Comparison of ENCODE assay signal across 11 cellular contexts in the genomic region with DNA sequence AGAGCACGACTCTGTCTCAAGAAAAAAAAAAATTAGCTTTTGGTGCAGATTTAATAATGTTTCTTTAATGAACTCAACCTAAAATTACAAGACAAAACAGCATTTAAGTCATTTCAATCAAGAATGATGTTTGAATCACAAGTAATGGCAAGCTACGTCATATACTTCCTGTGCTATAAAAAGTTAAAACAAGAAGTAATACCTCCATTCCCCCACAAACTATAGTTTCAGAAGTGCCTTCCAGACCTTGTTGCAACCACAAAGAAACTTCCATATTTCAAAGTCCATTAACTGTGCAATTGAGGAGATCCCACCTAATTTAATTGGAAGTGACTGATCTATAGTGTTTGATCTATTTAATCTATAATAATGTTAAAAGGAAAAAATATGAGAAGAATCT. TPM values are rescaled to one million over a fixed set of nuclear protein-coding genes. Genes with fewer than 3 reads are reported as not detected.
DNase-seq lines count a peak whose midpoint lies in the region; ATAC-seq and TF ChIP-seq lines count a peak whose summit lies in the region.
"Had no signal": no experiment of that assay in that cellular context is flagged by ENCODE, and none has a peak within 500 bp of the region (broad histone marks: within the 10 kb centered on the region; RNA-seq: fewer than 3 reads in every experiment).

No MANE protein-coding gene starts in this region.

- WGBS in smooth muscle cell (ENCODE audit: low lambda C conversion rate) = 100% methylated on average over 2 of the region's 2 CpGs

- peaks cover 16% of the 10 kb centered on the region for H3K4me1 ChIP-seq in DOHH2 (ENCODE audit: control insufficient read depth, low read length)
- H3K4me1 ChIP-seq in smooth muscle cell (ENCODE audit: low read depth) = no peaks in the 10 kb centered on the region
- H3K4me1 ChIP-seq: Peyer's patch had no signal

- H3K4me1 Mint-ChIP-seq in activated T-helper 2 cell treated with anti-CD3 and anti-CD28 coated beads, Interferon-gamma antibody, Interleukin-2, Interleukin-4, amounts not matched to agents 10 μg/mL and 5 μg/mL and 100 μg/mL, durations not matched to agents 14 hours and 24 hours and 36 hours (ENCODE audit: low read depth) = peaks cover 30% of the 10 kb centered on the region

- no peak overlapping the region for H3K9ac ChIP-seq in smooth muscle cell (ENCODE audit: low read depth)

- TF ChIP-seq CTCF in DOHH2 (IDR thresholded peaks at IDR 0.05; ENCODE audit: low read depth, low read length, poor library complexity, severe bottlenecking) (no peak), smooth muscle cell (IDR thresholded peaks at IDR 0.05; ENCODE audit: borderline replicate concordance, insufficient read depth, poor library complexity, severe bottlenecking) (no peak)

- no peak overlapping the region for H2AFZ ChIP-seq in smooth muscle cell (ENCODE audit: low read depth)

- intact Hi-C loops in activated T-helper 2 cell treated with anti-CD3 and anti-CD28 coated beads, Interferon-gamma antibody, Interleukin-2, Interleukin-4, amounts not matched to agents 10 μg/mL and 5 μg/mL and 100 μg/mL, durations not matched to agents 14 hours and 24 hours and 36 hours (cut with micrococcal nuclease) = no loop called here

- DNase-seq in activated T-helper 2 cell treated with anti-CD3 and anti-CD28 coated beads, Interferon-gamma antibody, Interleukin-2, Interleukin-4, amounts not matched to agents 10 μg/mL and 5 μg/mL and 100 μg/mL, durations not matched to agents 14 hours and 24 hours and 36 hours (ENCODE audit: low spot score) = no peak
- no peak for DNase-seq in mesenteric fat pad (ENCODE audit: low spot score)
- no peak for DNase-seq in cortex of kidney (lab: John Stamatoyannopoulos, UW)
- DNase-seq in smooth muscle cell (lab: John Stamatoyannopoulos, UW; ENCODE audit: unreplicated experiment) = no peak
- DNase-seq: NCI-H146, nucleus accumbens, Peyer's patch had no signal

- no peaks in the 10 kb centered on the region for H3K9me2 ChIP-seq in DOHH2 (replicated peaks; ENCODE audit: control insufficient read depth, low read length)

- H3K9me3 ChIP-seq in DOHH2 (ENCODE audit: control insufficient read depth, insufficient read depth, low read length) (no peaks in the 10 kb centered on the region), smooth muscle cell (replicated peaks; ENCODE audit: low read depth) (no peaks in the 10 kb centered on the region)
- H3K9me3 ChIP-seq: Peyer's patch had no signal

- H3F3A ChIP-seq in DOHH2 (ENCODE audit: control insufficient read depth, insufficient read depth) (no peaks in the 10 kb centered on the region; the same call in none of the 2 replicates), smooth muscle cell (ENCODE audit: low read depth) (no peaks in the 10 kb centered on the region)

- H3K36me3 ChIP-seq in DOHH2 (ENCODE audit: control insufficient read depth, low read length) (peaks cover 10% of the 10 kb centered on the region), smooth muscle cell (ENCODE audit: low read depth) (no peaks in the 10 kb centered on the region)
- H3K36me3 ChIP-seq: Peyer's patch had no signal

- H3K27me3 Mint-ChIP-seq in activated T-helper 2 cell treated with anti-CD3 and anti-CD28 coated beads, Interferon-gamma antibody, Interleukin-2, Interleukin-4, amounts not matched to agents 10 μg/mL and 5 μg/mL and 100 μg/mL, durations not matched to agents 14 hours and 24 hours and 36 hours (ENCODE audit: low read depth) = no peaks in the 10 kb centered on the region

- H3K27ac Mint-ChIP-seq in activated T-helper 2 cell treated with anti-CD3 and anti-CD28 coated beads, Interferon-gamma antibody, Interleukin-2, Interleukin-4, amounts not matched to agents 10 μg/mL and 5 μg/mL and 100 μg/mL, durations not matched to agents 14 hours and 24 hours and 36 hours = peak overlapping the region; percentile 25

- H3K9me3 Mint-ChIP-seq in activated T-helper 2 cell treated with anti-CD3 and anti-CD28 coated beads, Interferon-gamma antibody, Interleukin-2, Interleukin-4, amounts not matched to agents 10 μg/mL and 5 μg/mL and 100 μg/mL, durations not matched to agents 14 hours and 24 hours and 36 hours = no peaks in the 10 kb centered on the region

- H3K27ac ChIP-seq in DOHH2 (ENCODE audit: low read depth, low read length) (peak overlapping the region; percentile 46), smooth muscle cell (ENCODE audit: low read depth) (no peak overlapping the region)
- H3K27ac ChIP-seq: Peyer's patch had no signal

- ATAC-seq in GM21367 (IDR thresholded peaks at IDR 0.05; ENCODE audit: unreplicated experiment) = peak; percentile 49
- ATAC-seq in HG03432 (IDR thresholded peaks at IDR 0.05; ENCODE audit: unreplicated experiment) = peak; percentile 75
- ATAC-seq in HG03571 (IDR thresholded peaks at IDR 0.05; ENCODE audit: unreplicated experiment) = no peak

- H4K20me1 ChIP-seq in DOHH2 (ENCODE audit: control insufficient read depth, insufficient read depth, low read depth, low read length) (peaks cover 12% of the 10 kb centered on the region; the same call in 1 of the 2 replicates), smooth muscle cell (ENCODE audit: low read depth) (peaks cover 98% of the 10 kb centered on the region)

- H3K79me2 ChIP-seq in DOHH2 (ENCODE audit: control insufficient read depth, low read length) (peaks cover 88% of the 10 kb centered on the region), smooth muscle cell (ENCODE audit: low read depth) (peaks cover 90% of the 10 kb centered on the region)

- peaks cover 28% of the 10 kb centered on the region for H3K36me3 Mint-ChIP-seq in activated T-helper 2 cell treated with anti-CD3 and anti-CD28 coated beads, Interferon-gamma antibody, Interleukin-2, Interleukin-4, amounts not matched to agents 10 μg/mL and 5 μg/mL and 100 μg/mL, durations not matched to agents 14 hours and 24 hours and 36 hours (ENCODE audit: low read depth)

- no peak overlapping the region for H3K4me3 Mint-ChIP-seq in activated T-helper 2 cell treated with anti-CD3 and anti-CD28 coated beads, Interferon-gamma antibody, Interleukin-2, Interleukin-4, amounts not matched to agents 10 μg/mL and 5 μg/mL and 100 μg/mL, durations not matched to agents 14 hours and 24 hours and 36 hours (ENCODE audit: low read depth)

- H3K4me3 ChIP-seq in DOHH2 (ENCODE audit: low read length) (peak overlapping the region; percentile 42), smooth muscle cell (no peak overlapping the region)
- H3K4me3 ChIP-seq: Peyer's patch had no signal

- peak overlapping the region; percentile 64 for H3K4me2 ChIP-seq in DOHH2 (ENCODE audit: low read length)
- no peak overlapping the region for H3K4me2 ChIP-seq in smooth muscle cell

- H3K27me3 ChIP-seq in DOHH2 (ENCODE audit: control insufficient read depth, low read length) (no peaks in the 10 kb centered on the region), smooth muscle cell (ENCODE audit: low read depth) (no peaks in the 10 kb centered on the region)
- H3K27me3 ChIP-seq: Peyer's patch had no signal

RNA-seq across cellular contexts. Expression of gene NRDC, which starts 15.1 kb away (rescaled TPM):
- total RNA-seq in activated T-helper 2 cell treated with anti-CD3 and anti-CD28 coated beads, Interferon-gamma antibody, Interleukin-2, Interleukin-4, amounts not matched to agents 10 μg/mL and 5 μg/mL and 100 μg/mL, durations not matched to agents 14 hours and 24 hours and 36 hours = 177 and 182 TPM in 2 replicates
- total RNA-seq in mesenteric fat pad (129 TPM), smooth muscle cell (81.5 and 88.4 TPM in 2 replicates)
- 95.2 and 96.1 TPM in 2 replicates for polyA plus RNA-seq in smooth muscle cell
